ENCODE assay signal across 8 cellular contexts in the genomic region with DNA sequence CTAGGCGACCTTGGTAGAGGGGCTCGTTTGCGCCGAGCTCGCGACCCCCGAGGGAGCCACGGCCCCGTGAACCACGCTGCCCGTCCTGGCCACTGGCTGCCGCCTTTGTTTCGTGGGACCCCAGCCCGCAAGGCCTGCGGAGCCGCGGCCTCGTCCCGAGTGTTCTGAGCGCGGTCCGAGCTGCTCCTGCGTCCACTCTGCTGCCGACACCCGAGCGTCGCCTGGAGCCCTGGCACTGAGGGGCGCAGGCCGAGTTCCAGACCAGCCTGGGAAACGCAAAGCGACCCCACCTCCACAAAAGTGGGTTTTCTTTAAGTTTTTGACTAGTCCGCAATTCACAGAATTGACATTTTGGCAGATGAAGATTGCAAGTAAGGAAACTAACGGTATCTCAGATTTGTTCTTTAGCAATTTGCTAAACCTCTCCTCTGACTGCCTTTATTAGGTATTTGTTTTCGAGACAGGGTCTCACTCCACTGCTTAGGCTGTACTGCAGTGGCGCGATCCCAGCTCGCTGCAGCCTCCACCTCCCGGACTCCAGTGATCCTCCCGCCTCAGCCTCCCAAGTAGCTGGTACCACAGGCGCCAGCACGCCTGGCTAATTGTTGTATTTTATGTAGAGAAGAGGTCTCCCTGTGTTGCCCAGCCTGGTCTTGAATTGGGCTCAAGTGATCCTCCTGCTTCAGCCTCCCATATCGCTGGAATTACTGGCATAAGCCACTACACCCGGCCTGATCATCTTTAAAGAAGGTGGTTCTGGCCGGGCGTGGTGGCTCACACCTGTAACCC. TPM values are rescaled to one million over a fixed set of nuclear protein-coding genes. Genes with fewer than 3 reads are reported as not detected.
DNase-seq lines count a peak whose midpoint lies in the region; ATAC-seq, FAIRE-seq and TF ChIP-seq lines count a peak whose summit lies in the region.

No MANE protein-coding gene starts in this region.

- H3K4me1 Mint-ChIP-seq in CD4-positive, alpha-beta memory T cell = peaks cover 5 to 42% (median 25%) of the 10 kb centered on the region in 4 donors
- H3K4me1 Mint-ChIP-seq in endothelial cell (ENCODE audit: unreplicated experiment) = peaks cover 14% of the 10 kb centered on the region

- H3K9me3 ChIP-seq in CD4-positive, alpha-beta memory T cell (ENCODE audit: control insufficient read depth in 1 of 2, low read length in 2 of 2) = no peaks in the 10 kb centered on the region
- H3K9me3 ChIP-seq in OCI-LY3 (ENCODE audit: insufficient read depth, low read length) (no peaks in the 10 kb centered on the region), neuronal stem cell (replicated peaks in 1 of 2; ENCODE audit: control insufficient read depth in 2 of 2, insufficient read depth in 1 of 2, low read depth in 1 of 2, low read length in 2 of 2) (no peaks in the 10 kb centered on the region)

- peak overlapping the region; percentile 100 for H3K27ac ChIP-seq in CD4-positive, alpha-beta memory T cell (ENCODE audit: low read depth, low read length)
- H3K27ac ChIP-seq in OCI-LY3 (ENCODE audit: low read length) (no peak overlapping the region), neuronal stem cell (replicated peaks; ENCODE audit: low read length) (no peak overlapping the region)

- H2AFZ ChIP-seq in OCI-LY3 (ENCODE audit: low read depth, low read length) (no peak overlapping the region), neuronal stem cell (ENCODE audit: low read length) (peak overlapping the region; percentile 97)

- peak overlapping the region in 1 of 2 donors; percentile 59 for H3K4me3 ChIP-seq in CD4-positive, alpha-beta memory T cell (ENCODE audit: low read length in 2 of 2)
- H3K4me3 ChIP-seq in OCI-LY3 (ENCODE audit: low read length) (peak overlapping the region; percentile 94), neuronal stem cell (ENCODE audit: low read length in 2 of 2) (peak overlapping the region; percentile 88 to 93)

- peak overlapping the region; percentile 91 for H3K23ac ChIP-seq in neuronal stem cell (ENCODE audit: low read depth, low read length, poor library complexity)

- CTCF ChIA-PET in CD4-positive, alpha-beta memory T cell (lab: Charles Lee; ENCODE audit: partially characterized antibody) = interaction anchor here (3.5 kb wide), 1 partner anchor 11 kb away, joined by 23 read pairs; no protein-coding TSS in a partner anchor

- H2AK5ac ChIP-seq in neuronal stem cell (ENCODE audit: low read depth, low read length) = peak overlapping the region; percentile 92

- POLR2A ChIA-PET in CD4-positive, alpha-beta memory T cell (lab: Charles Lee; ENCODE audit: partially characterized antibody) = interaction anchor here (1.8 to 3.4 kb wide), 6 partner anchors 10 to 301 kb away, joined by 5 to 47 read pairs (median 18); partner anchors contain the start of genes BET1L, HRAS, LRRC56 and RIC8A

- no peak for ATAC-seq in HG03108 (IDR thresholded peaks at IDR 0.05; ENCODE audit: unreplicated experiment)

- H2BK120ac ChIP-seq in neuronal stem cell (ENCODE audit: low read depth, low read length) = no peak overlapping the region

- no peaks in the 10 kb centered on the region for H4K20me1 ChIP-seq in OCI-LY3 (ENCODE audit: insufficient read depth, low read length)

- no peak for TF ChIP-seq CTCF in OCI-LY3 (IDR thresholded peaks at IDR 0.05; ENCODE audit: low read depth, low read length)
- no peak for TF ChIP-seq CTCF in endothelial cell (IDR thresholded peaks at IDR 0.05; ENCODE audit: unreplicated experiment)

- no peak overlapping the region for H4K8ac ChIP-seq in neuronal stem cell (ENCODE audit: low read depth, low read length)

- FAIRE-seq in GM12892 (lab: Jason Lieb, UNC) = no peak

- peaks cover 38% of the 10 kb centered on the region for H3K79me2 ChIP-seq in OCI-LY3 (ENCODE audit: low read length)

- no peak for TF ChIP-seq POLR2A in GM12892 (IDR thresholded peaks at IDR 0.05; ENCODE audit: low read depth, low read length)

- H3K4me1 ChIP-seq in CD4-positive, alpha-beta memory T cell (ENCODE audit: insufficient read depth, low read length) = peaks cover 35% of the 10 kb centered on the region
- peaks cover 32% of the 10 kb centered on the region for H3K4me1 ChIP-seq in OCI-LY3 (ENCODE audit: low read length)
- H3K4me1 ChIP-seq in neuronal stem cell (ENCODE audit: control insufficient read depth in 2 of 2, insufficient read depth in 1 of 2, low read depth in 1 of 2, low read length in 2 of 2) = peaks cover 6 to 13% of the 10 kb centered on the region in 2 donors

- intact Hi-C loops in CD4-positive, alpha-beta memory T cell (cut with micrococcal nuclease) = loop anchor here (1.0 to 2.0 kb wide), 6 partner anchors 10 to 241 kb away; partner anchors contain the start of genes DEAF1, PHRF1, SIGIRR and TMEM80

- peak overlapping the region; percentile 76 for H3K4me2 ChIP-seq in OCI-LY3 (ENCODE audit: low read length)
- peak overlapping the region; percentile 94 for H3K4me2 ChIP-seq in neuronal stem cell (ENCODE audit: insufficient read depth, low read length, poor library complexity, severe bottlenecking)

- no peaks in the 10 kb centered on the region for H3K9me3 Mint-ChIP-seq in CD4-positive, alpha-beta memory T cell
- H3K9me3 Mint-ChIP-seq in endothelial cell (ENCODE audit: unreplicated experiment) = no peaks in the 10 kb centered on the region

- H3K18ac ChIP-seq in neuronal stem cell (ENCODE audit: low read length) = peak overlapping the region; percentile 87

- H3K36me3 ChIP-seq in CD4-positive, alpha-beta memory T cell (ENCODE audit: insufficient read depth, low read length) = peaks cover 3% of the 10 kb centered on the region
- H3K36me3 ChIP-seq in OCI-LY3 (replicated peaks; ENCODE audit: low read depth, low read length) = peaks cover 19% of the 10 kb centered on the region
- peaks cover 10 to 38% of the 10 kb centered on the region in 2 donors for H3K36me3 ChIP-seq in neuronal stem cell (replicated peaks in 1 of 2; ENCODE audit: control insufficient read depth in 2 of 2, insufficient read depth in 2 of 2, low read length in 2 of 2)

- no peak overlapping the region for H2BK15ac ChIP-seq in neuronal stem cell (ENCODE audit: low read length)

- H3K14ac ChIP-seq in neuronal stem cell (ENCODE audit: low read length) = peak overlapping the region; percentile 82

- H3K27me3 Mint-ChIP-seq in CD4-positive, alpha-beta memory T cell = no peaks in the 10 kb centered on the region
- H3K27me3 Mint-ChIP-seq in endothelial cell (ENCODE audit: unreplicated experiment) = peaks cover 7% of the 10 kb centered on the region

- peak overlapping the region in 6 of 7 donors; percentile 18 to 83 (median 58) for H3K27ac Mint-ChIP-seq in CD4-positive, alpha-beta memory T cell
- peak overlapping the region; percentile 30 for H3K27ac Mint-ChIP-seq in endothelial cell (ENCODE audit: unreplicated experiment)

- peaks cover 10% of the 10 kb centered on the region for H3K79me1 ChIP-seq in neuronal stem cell (ENCODE audit: low read depth, low read length)

- H3K36me3 Mint-ChIP-seq in CD4-positive, alpha-beta memory T cell = peaks cover 9 to 23% of the 10 kb centered on the region in 2 donors
- peaks cover 10% of the 10 kb centered on the region for H3K36me3 Mint-ChIP-seq in endothelial cell (ENCODE audit: low read depth, unreplicated experiment)

- H3K4me3 Mint-ChIP-seq in CD4-positive, alpha-beta memory T cell = peak overlapping the region; percentile 61 to 97 (median 68)
- peak overlapping the region; percentile 83 for H3K4me3 Mint-ChIP-seq in endothelial cell (ENCODE audit: unreplicated experiment)

- no peak overlapping the region for H2BK12ac ChIP-seq in neuronal stem cell (ENCODE audit: low read length)

- H3K9ac ChIP-seq in OCI-LY3 (ENCODE audit: low read length) = no peak overlapping the region
- peak overlapping the region; percentile 86 for H3K9ac ChIP-seq in neuronal stem cell (ENCODE audit: low read depth, low read length, poor library complexity)

- H3K27me3 ChIP-seq in CD4-positive, alpha-beta memory T cell (ENCODE audit: insufficient read depth, low read length) = no peaks in the 10 kb centered on the region
- H3K27me3 ChIP-seq in OCI-LY3 (ENCODE audit: low read depth, low read length) (no peaks in the 10 kb centered on the region), neuronal stem cell (ENCODE audit: control insufficient read depth in 3 of 3, insufficient read depth in 3 of 3, low read depth in 1 of 3, low read length in 3 of 3) (no peaks in the 10 kb centered on the region)

- WGBS in neuronal stem cell (ENCODE audit: extremely low coverage in 2 of 2, insufficient read length in 2 of 2, insufficient replicate concordance in 1 of 2), 2 donors = no CpG with 5 or more reads among the region's 45 CpGs

- DNase-seq in CD4-positive, alpha-beta memory T cell = no peak
- DNase-seq in endothelial cell (ENCODE audit: low spot score) (no peak), neuronal stem cell (ENCODE audit: low spot score) (no peak), GM12892 (ENCODE audit: insufficient read length) (no peak), NCI-H2081 (lab: John Stamatoyannopoulos, UW) (no peak)
- no peak for DNase-seq in stimulated activated naive CD4-positive, alpha-beta T cell (lab: John Stamatoyannopoulos, UW)

- H2BK5ac ChIP-seq in neuronal stem cell (ENCODE audit: low read length) = no peak overlapping the region

- H4K91ac ChIP-seq in neuronal stem cell (ENCODE audit: low read depth, low read length, poor library complexity) = no peak overlapping the region

- H3K4ac ChIP-seq in neuronal stem cell (ENCODE audit: low read length) = peak overlapping the region; percentile 89

RNA-seq across cellular contexts. Expression of gene RNH1, which starts 0.9 kb away (rescaled TPM):
- total RNA-seq in CD4-positive, alpha-beta memory T cell = 100 to 1,000 TPM in 1 of 2 experiments, 10 to 100 TPM in 1; 98.4 to 105 TPM
- polyA plus RNA-seq in CD4-positive, alpha-beta memory T cell = 100 to 1,000 TPM; 164 to 187 TPM
- total RNA-seq in endothelial cell (ENCODE audit: unreplicated experiment) = 61.1 TPM
- polyA plus RNA-seq in neuronal stem cell (2013, experiment 1 of 2) = 35.7 TPM
- 35.1 TPM for polyA plus RNA-seq in neuronal stem cell (2013, experiment 2 of 2)
- polyA plus RNA-seq in GM12892 (2012; ENCODE audit: missing spikeins) = 40.2 TPM

RNA-seq across cellular contexts. Expression of gene HRAS, which starts 27.5 kb away (rescaled TPM):
- total RNA-seq in CD4-positive, alpha-beta memory T cell = 10 to 100 TPM; 36.7 to 42.5 TPM
- polyA plus RNA-seq in CD4-positive, alpha-beta memory T cell = 10 to 100 TPM; 12.9 to 28.5 TPM
- 92.4 TPM for total RNA-seq in endothelial cell (ENCODE audit: unreplicated experiment)
- 26.4 TPM for polyA plus RNA-seq in neuronal stem cell (2013, experiment 1 of 2)
- 25.5 TPM for polyA plus RNA-seq in neuronal stem cell (2013, experiment 2 of 2)
- polyA plus RNA-seq in GM12892 (2012; ENCODE audit: missing spikeins) = 28.5 TPM

RNA-seq across cellular contexts. Expression of gene LRRC56, which starts 29.4 kb away (rescaled TPM):
- total RNA-seq in CD4-positive, alpha-beta memory T cell = 1 to 10 TPM; 4.4 to 4.6 TPM
- polyA plus RNA-seq in CD4-positive, alpha-beta memory T cell = 1 to 10 TPM in 1 of 2 donors, under 1 TPM in 1; 0.24 to 1.5 TPM
- total RNA-seq in endothelial cell (ENCODE audit: unreplicated experiment) = 2.6 TPM
- 1.1 TPM for polyA plus RNA-seq in neuronal stem cell (2013, experiment 1 of 2)
- 1.2 TPM for polyA plus RNA-seq in neuronal stem cell (2013, experiment 2 of 2)
- polyA plus RNA-seq in GM12892 (2012; ENCODE audit: missing spikeins) = 0.30 TPM

RNA-seq across cellular contexts. Expression of gene LMNTD2, which starts 52.6 kb away (rescaled TPM):
- total RNA-seq in CD4-positive, alpha-beta memory T cell = 1 to 10 TPM; 7.0 to 8.1 TPM
- 1 to 10 TPM in 1 of 2 donors, under 1 TPM in 1; 0.94 to 1.3 TPM for polyA plus RNA-seq in CD4-positive, alpha-beta memory T cell
- total RNA-seq in endothelial cell (ENCODE audit: unreplicated experiment) = 4.2 TPM
- 0.75 TPM for polyA plus RNA-seq in neuronal stem cell (2013, experiment 1 of 2)
- 0.87 TPM for polyA plus RNA-seq in neuronal stem cell (2013, experiment 2 of 2)
- 0.47 TPM for polyA plus RNA-seq in GM12892 (2012; ENCODE audit: missing spikeins)

RNA-seq across cellular contexts. Expression of gene RASSF7, which starts 52.8 kb away (rescaled TPM):
- 10 to 100 TPM; 52.7 to 55.2 TPM for total RNA-seq in CD4-positive, alpha-beta memory T cell
- polyA plus RNA-seq in CD4-positive, alpha-beta memory T cell = 10 to 100 TPM; 38.4 to 43.7 TPM
- 8.9 TPM for total RNA-seq in endothelial cell (ENCODE audit: unreplicated experiment)
- polyA plus RNA-seq in neuronal stem cell (2013, experiment 1 of 2) = 8.9 TPM
- 9.1 TPM for polyA plus RNA-seq in neuronal stem cell (2013, experiment 2 of 2)
- 7.8 TPM for polyA plus RNA-seq in GM12892 (2012; ENCODE audit: missing spikeins)
